Comparison of ENCODE assay signal across 8 cellular contexts in the genomic region with DNA sequence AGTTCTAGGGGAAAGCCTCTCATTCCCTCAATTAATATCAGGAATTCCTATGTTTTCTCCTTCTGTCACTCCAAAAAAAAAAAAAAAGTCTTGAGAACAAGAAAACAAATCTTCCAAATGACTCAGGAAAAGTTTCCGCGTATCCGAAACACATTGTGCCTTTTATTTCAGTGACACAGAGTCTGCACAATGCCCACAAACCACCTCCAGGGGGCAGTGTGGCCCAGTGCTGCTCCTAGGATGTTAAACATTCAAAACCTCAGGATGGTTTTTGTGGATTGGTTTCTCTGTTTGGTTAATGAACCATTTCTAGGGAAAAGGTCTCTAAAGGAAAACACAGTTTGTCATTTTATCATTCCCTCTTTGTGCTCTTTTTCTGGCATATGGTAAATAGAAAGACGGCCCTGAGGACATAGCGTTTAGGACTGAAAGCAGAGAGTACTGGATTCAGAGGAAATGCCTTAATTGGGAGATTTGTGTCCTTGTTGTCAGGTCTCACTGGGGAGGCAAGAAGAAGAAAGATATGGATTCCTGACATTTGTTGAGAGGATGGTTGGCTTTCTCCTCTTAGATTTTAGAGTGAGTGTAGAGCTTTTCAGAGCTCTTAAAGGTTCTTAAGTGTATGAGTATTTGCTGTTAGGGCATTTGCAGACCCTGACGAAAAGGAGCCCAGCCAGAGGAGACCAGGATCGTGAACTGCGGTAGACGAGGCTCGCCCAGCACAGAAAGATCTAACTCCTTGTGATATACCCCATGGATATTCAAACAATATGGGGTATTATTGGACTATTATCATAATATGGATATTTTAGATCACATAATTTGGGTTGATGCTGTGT.
DNase-seq lines count a peak whose midpoint lies in the region; ATAC-seq and TF ChIP-seq lines count a peak whose summit lies in the region.

No MANE protein-coding gene starts in this region.

- no peaks in the 10 kb centered on the region for H3K9me3 ChIP-seq in adipocyte (ENCODE audit: control insufficient read depth, low read length)

- H3K36me3 Mint-ChIP-seq in type B pancreatic cell, result no peaks in the 10 kb centered on the region

- peaks cover 7% of the 10 kb centered on the region for H3K27me3 Mint-ChIP-seq in type B pancreatic cell

- peak overlapping the region; percentile 20 for H3K27ac Mint-ChIP-seq in type B pancreatic cell

- DNase-seq in D341Med (ENCODE audit: low spot score) (peak; percentile 74), HUDEP-2 (lab: John Stamatoyannopoulos, UW; ENCODE audit: unreplicated experiment in 76 of 76) (peak in 44 of 76 experiments; percentile 0 to 56 (median 16)), SKM-1 (lab: John Stamatoyannopoulos, UW; ENCODE audit: unreplicated experiment) (peak; percentile 23), adipocyte (ENCODE audit: low read depth) (peak; percentile 91), cardiac septum (ENCODE audit: low spot score) (peak; percentile 88), posterior cingulate gyrus (peak; percentile 67 to 97 (median 88)), type B pancreatic cell (ENCODE audit: extremely low spot score, unreplicated experiment) (peak; percentile 75)

- H3K4me3 ChIP-seq in adipocyte (ENCODE audit: low read length), result peak overlapping the region; percentile 55

- H3K9me3 Mint-ChIP-seq in type B pancreatic cell, result peaks cover 6% of the 10 kb centered on the region

- no peak overlapping the region for H3K4me3 Mint-ChIP-seq in type B pancreatic cell

- no peaks in the 10 kb centered on the region for H3K36me3 ChIP-seq in adipocyte (ENCODE audit: control insufficient read depth, insufficient read depth, low read length, severe bottlenecking)

- no peaks in the 10 kb centered on the region for H3K27me3 ChIP-seq in adipocyte (replicated peaks; ENCODE audit: control insufficient read depth, insufficient read depth, low read length)

- H3K4me1 Mint-ChIP-seq in type B pancreatic cell (ENCODE audit: unreplicated experiment), result peaks cover 8% of the 10 kb centered on the region

- peak overlapping the region; percentile 52 for H3K9ac ChIP-seq in adipocyte (ENCODE audit: low read length)

- peak; percentile 98 for TF ChIP-seq CTCF in type B pancreatic cell (conservative IDR thresholded peaks at IDR 0.05)

- ATAC-seq in GM21360 (IDR thresholded peaks at IDR 0.05; ENCODE audit: unreplicated experiment), result peak; percentile 79

- intact Hi-C loops in cardiac septum (cut with DNase I) (loop anchor here (2.0 to 10.0 kb wide), 3 partner anchors 70 to 512 kb away; a partner anchor contains a TSS), posterior cingulate gyrus (cut with DNase I) (loop anchor here (1.0 to 5.0 kb wide), 2 partner anchors 345 to 510 kb away; a partner anchor contains a TSS)

- peaks cover 10% of the 10 kb centered on the region for H3K4me1 ChIP-seq in adipocyte (ENCODE audit: control insufficient read depth, insufficient read depth, low read length)

Comparison
In these comparisons a context has a peak if more than half of its experiments do, and no peak if none do; other contexts are left out.
1. Peak in every context shown above with its lines: DNase-seq, ATAC-seq and H3K4me3 ChIP-seq.
2. DNase-seq: peak in every context shown above with its lines; median percentile 91 in adipocyte; 88 in cardiac septum; 88 in posterior cingulate gyrus; 75 in type B pancreatic cell; 74 in D341Med; 23 in SKM-1; 16 in HUDEP-2.